ENCODE assay signal across 8 cellular contexts in genomic region chr6:36599791-36600209, GRCh38. TPM values are rescaled to one million over a fixed set of nuclear protein-coding genes. Genes with fewer than 3 reads are reported as not detected.
DNase-seq lines count a peak whose midpoint lies in the region; ATAC-seq and TF ChIP-seq lines count a peak whose summit lies in the region.

No MANE protein-coding gene starts in this region.

- no peak for TF ChIP-seq POLR2A in erythroblast (IDR thresholded peaks at IDR 0.05; ENCODE audit: low read length)

- H2AFZ ChIP-seq in Loucy (ENCODE audit: low read length), result no peak overlapping the region

- H3K9ac ChIP-seq in Loucy (ENCODE audit: low read depth, low read length, poor library complexity, severe bottlenecking), result peak overlapping the region; percentile 97

- peak overlapping the region; percentile 19 for H3K27ac ChIP-seq in neutrophil

- ATAC-seq in HG02642 (IDR thresholded peaks at IDR 0.05; ENCODE audit: poor library complexity, unreplicated experiment), result no peak
- ATAC-seq in HG02885 (IDR thresholded peaks at IDR 0.05; ENCODE audit: poor library complexity, unreplicated experiment), result no peak

- H4K20me1 ChIP-seq in Loucy (ENCODE audit: insufficient read depth, low read length, poor library complexity, severe bottlenecking), result peaks cover 100% of the 10 kb centered on the region

- H3F3A ChIP-seq in Loucy (ENCODE audit: low read depth), result no peaks in the 10 kb centered on the region

- H3K9me3 ChIP-seq in Loucy (ENCODE audit: insufficient read depth, low read depth, low read length), result no peaks in the 10 kb centered on the region
- no peaks in the 10 kb centered on the region for H3K9me3 ChIP-seq in neutrophil

- H3K36me3 ChIP-seq in Loucy (ENCODE audit: insufficient read depth, low read length), result peaks cover 87% of the 10 kb centered on the region
- peaks cover 83% of the 10 kb centered on the region for H3K36me3 ChIP-seq in neutrophil

- H3K4me2 ChIP-seq in Loucy (ENCODE audit: low read depth, low read length, poor library complexity, severe bottlenecking), result peak overlapping the region; percentile 100

- H3K9me2 ChIP-seq in Loucy (replicated peaks; ENCODE audit: low read depth, low read length), result no peaks in the 10 kb centered on the region

- H3K27me3 ChIP-seq in Loucy (ENCODE audit: insufficient read depth, low read length, poor library complexity, severe bottlenecking) (peaks cover 42% of the 10 kb centered on the region), neutrophil (no peaks in the 10 kb centered on the region)

- peaks cover 66% of the 10 kb centered on the region for H3K4me1 ChIP-seq in Loucy (ENCODE audit: insufficient read depth, low read length, poor library complexity, severe bottlenecking)
- H3K4me1 ChIP-seq in neutrophil (ENCODE audit: control insufficient read depth in 1 of 2, insufficient read depth in 1 of 2, low read depth in 1 of 2, low read length in 1 of 2), result peaks cover 45 to 54% of the 10 kb centered on the region in 2 experiments

- TF ChIP-seq CTCF in Loucy (conservative IDR thresholded peaks at IDR 0.05; ENCODE audit: low read length), result no peak
- TF ChIP-seq CTCF in neutrophil (IDR thresholded peaks at IDR 0.05), result no peak

- H3K4me3 ChIP-seq in Loucy (ENCODE audit: low read length, poor library complexity, severe bottlenecking) (peak overlapping the region; percentile 81), neutrophil (ENCODE audit: low read depth in 1 of 2, low read length in 1 of 2) (no peak overlapping the region)

- peak; percentile 82 for DNase-seq in activated CD8-positive, alpha-beta memory T cell treated with anti-CD3 and anti-CD28 coated beads, Interleukin-2, amount 50 U/mL, for 48 hours
- DNase-seq in erythroblast (lab: John Stamatoyannopoulos, UW), result peak; percentile 30 to 52
- no peak for DNase-seq in NCI-H187 treated with DMSO at 0.1 percent for 48 hours (lab: John Stamatoyannopoulos, UW)
- DNase-seq in SK-N-DZ (ENCODE audit: low spot score), result no peak

- peaks cover 100% of the 10 kb centered on the region for H3K79me2 ChIP-seq in Loucy (ENCODE audit: insufficient read depth, low read length)

RNA-seq across cellular contexts. Expression of gene SRSF3, which starts 5.6 kb away (rescaled TPM):
- 189 and 228 TPM in 2 replicates for polyA plus RNA-seq in SK-N-DZ (2014; cell fraction: cytosol; rRNA removed)
- polyA plus RNA-seq in SK-N-DZ (2014; cell fraction: nucleus; rRNA removed), result 227 and 252 TPM in 2 replicates

RNA-seq across cellular contexts. Expression of gene STK38, which starts 52.5 kb away (rescaled TPM):
- 16.2 and 18.8 TPM in 2 replicates for polyA plus RNA-seq in SK-N-DZ (2014; cell fraction: cytosol; rRNA removed)
- polyA plus RNA-seq in SK-N-DZ (2014; cell fraction: nucleus; rRNA removed), result 19.8 and 25.7 TPM in 2 replicates

Comparison
In these comparisons a context has a peak if more than half of its experiments do, and no peak if none do; other contexts are left out.
1. DNase-seq: peak in activated CD8-positive, alpha-beta memory T cell treated with anti-CD3 and anti-CD28 coated beads, Interleukin-2, amount 50 U/mL, for 48 hours (single experiment) and erythroblast (2 of 2); none in NCI-H187 treated with DMSO at 0.1 percent for 48 hours (single experiment) and SK-N-DZ (single experiment).